1 cellular context compared by ENCODE assay signal in genomic region chr17:2354311-2354710, GRCh38.
A peak's percentile ranks its signal among the peaks of the same experiment; 100 is the strongest.
TF ChIP-seq lines count a peak whose summit lies in the region.

No MANE protein-coding gene starts in this region.

TF ChIP-seq in HepG2, 621 proteins besides CTCF, POLR2A, EP300 and RAD21:
- TF ChIP-seq MXI1 (IDR thresholded peaks at IDR 0.05; ENCODE audit: borderline replicate concordance, low read depth, low read length) (no peak), ZNF550 (CRISPR knock-in tag; IDR thresholded peaks at IDR 0.05; ENCODE audit: borderline replicate concordance) (no peak), ZNF788 (CRISPR knock-in tag; IDR thresholded peaks at IDR 0.05; ENCODE audit: borderline replicate concordance) (no peak), ZNF260 (CRISPR knock-in tag; IDR thresholded peaks at IDR 0.05; ENCODE audit: borderline replicate concordance, low read depth) (no peak), BRD4 (CRISPR knock-in tag; IDR thresholded peaks at IDR 0.05) (no peak), REST (IDR thresholded peaks at IDR 0.05; ENCODE audit: borderline replicate concordance in 1 of 2, low read depth in 1 of 2, low read length in 2 of 2) (no peak), BCL6 (CRISPR knock-in tag; IDR thresholded peaks at IDR 0.05) (0 out of 2 replicates have a peak, but pooled peaks have one; percentile 23), ZNF670 (CRISPR knock-in tag; IDR thresholded peaks at IDR 0.05; ENCODE audit: borderline replicate concordance) (no peak), ZNF18 (CRISPR knock-in tag; IDR thresholded peaks at IDR 0.05; ENCODE audit: insufficient replicate concordance) (no peak)
